ENCODE assay signal across 8 cellular contexts in genomic region chr1:161905269-161905884, GRCh38.
A peak's percentile ranks its signal among the peaks of the same experiment; 100 is the strongest.
DNase-seq lines count a peak whose midpoint lies in the region; ATAC-seq, FAIRE-seq and TF ChIP-seq lines count a peak whose summit lies in the region.

No MANE protein-coding gene starts in this region.

- H3K9me3 ChIP-seq in PC-3 (ENCODE audit: low read length) (no peaks in the 10 kb centered on the region), small intestine (ENCODE audit: control insufficient read depth, low read depth) (no peaks in the 10 kb centered on the region)

- no peak overlapping the region for H3K27ac Mint-ChIP-seq in endothelial cell (ENCODE audit: unreplicated experiment)

- no peaks in the 10 kb centered on the region for H3F3A ChIP-seq in PC-3 (ENCODE audit: low read length, unreplicated experiment)

- H3K9me3 Mint-ChIP-seq in endothelial cell (ENCODE audit: unreplicated experiment), result no peaks in the 10 kb centered on the region

- ATAC-seq in GM18861 (IDR thresholded peaks at IDR 0.05; ENCODE audit: unreplicated experiment) (peak; percentile 57), PC-3 (peak; percentile 40; the same call in 1 of the 2 replicates), HG02763 (IDR thresholded peaks at IDR 0.05; ENCODE audit: unreplicated experiment) (no peak)

- H2AFZ ChIP-seq in PC-3 (ENCODE audit: low read length), result no peak overlapping the region

- H3K36me3 Mint-ChIP-seq in endothelial cell (ENCODE audit: low read depth, unreplicated experiment), result no peaks in the 10 kb centered on the region

- intact Hi-C loops in PC-3 (cut with micrococcal nuclease), result no loop called here

- FAIRE-seq in small intestine (lab: Jason Lieb, UNC), result no peak

- no peak overlapping the region for H3K4me3 ChIP-seq in PC-3 (ENCODE audit: low read length)
- H3K4me3 ChIP-seq in small intestine (ENCODE audit: low read depth in 1 of 2, low read length in 2 of 2), result no peak overlapping the region

- CTCF ChIA-PET in PC-3 (lab: Charles Lee), result interaction anchor here (0.6 to 1.0 kb wide), 3 partner anchors 26 to 95 kb away, joined by 3 to 5 read pairs (median 5); no protein-coding TSS in a partner anchor

- TF ChIP-seq CTCF in AG09319 (IDR thresholded peaks at IDR 0.05; ENCODE audit: low read depth, low read length), result peak; percentile 10
- peak; percentile 87 for TF ChIP-seq CTCF in PC-3 (conservative IDR thresholded peaks at IDR 0.05; ENCODE audit: low read depth, low read length)
- TF ChIP-seq CTCF in endothelial cell (IDR thresholded peaks at IDR 0.05; ENCODE audit: unreplicated experiment), result peak; percentile 64

- no TSS peak for BruUV-seq in PC-3 (replicated peaks; lab: Mats Ljungman, UMichigan)

- H4K20me1 ChIP-seq in PC-3 (ENCODE audit: low read length), result no peaks in the 10 kb centered on the region

- H3K4me1 Mint-ChIP-seq in endothelial cell (ENCODE audit: unreplicated experiment), result no peaks in the 10 kb centered on the region

- H3K4me1 ChIP-seq in PC-3 (ENCODE audit: insufficient read depth, low read length) (peaks cover 12% of the 10 kb centered on the region), small intestine (ENCODE audit: control insufficient read depth in 2 of 2, insufficient read depth in 1 of 2, low read depth in 1 of 2, low read length in 1 of 2) (no peaks in the 10 kb centered on the region)

- no peak overlapping the region for H3K4me3 Mint-ChIP-seq in endothelial cell (ENCODE audit: unreplicated experiment)

- no peak overlapping the region for H3K9ac ChIP-seq in PC-3 (ENCODE audit: low read length)

- no peaks in the 10 kb centered on the region for H3K79me2 ChIP-seq in PC-3 (ENCODE audit: low read length)

- DNase-seq in AG09319 (ENCODE audit: extremely low read depth, low read depth), result no peak
- DNase-seq in PC-3, result peak; percentile 74
- peak; percentile 32 for DNase-seq in endothelial cell (ENCODE audit: low spot score)
- DNase-seq in small intestine, result peak; percentile 42
- no peak for DNase-seq in NCI-H2029 (lab: John Stamatoyannopoulos, UW)
- DNase-seq in activated effector memory CD4-positive, alpha-beta T cell treated with Interleukin-2 at 50 U/mL for 16 hours, result no peak

- no peak overlapping the region for H3K27ac ChIP-seq in PC-3 (ENCODE audit: low read length)
- H3K27ac ChIP-seq in small intestine (ENCODE audit: low read depth in 1 of 2, low read length in 1 of 2), result no peak overlapping the region

- POLR2A ChIA-PET in PC-3 (lab: Charles Lee; ENCODE audit: unreplicated experiment), result no interaction called here

- H3K4me2 ChIP-seq in PC-3 (ENCODE audit: low read length), result no peak overlapping the region

- H3K27me3 Mint-ChIP-seq in endothelial cell (ENCODE audit: unreplicated experiment), result no peaks in the 10 kb centered on the region

- no peaks in the 10 kb centered on the region for H3K9me2 ChIP-seq in PC-3 (replicated peaks; ENCODE audit: low read length)

- H3K27me3 ChIP-seq in PC-3 (ENCODE audit: low read length), result no peaks in the 10 kb centered on the region
- no peaks in the 10 kb centered on the region for H3K27me3 ChIP-seq in small intestine (ENCODE audit: control insufficient read depth in 2 of 2, insufficient read depth in 2 of 2, low read length in 2 of 2)

- WGBS in small intestine, 3 donors, result 98% methylated on average over 3 of the region's 3 CpGs

- H3K36me3 ChIP-seq in PC-3 (ENCODE audit: low read depth, low read length), result no peaks in the 10 kb centered on the region
- H3K36me3 ChIP-seq in small intestine (ENCODE audit: control insufficient read depth in 2 of 2, insufficient read depth in 2 of 2, low read length in 2 of 2), result no peaks in the 10 kb centered on the region

Comparison
In these comparisons a context has a peak if more than half of its experiments do, and no peak if none do; other contexts are left out.
1. DNase-seq: peak in PC-3 (single experiment), endothelial cell (single experiment) and small intestine (single experiment); none in AG09319 (single experiment), NCI-H2029 (single experiment) and activated effector memory CD4-positive, alpha-beta T cell treated with Interleukin-2 at 50 U/mL for 16 hours (single experiment).
2. CTCF ChIP-seq: peak in every context shown above with its lines; median percentile 87 in PC-3; 64 in endothelial cell; 10 in AG09319.